In genomic region chr1:55288245-55288644, GRCh38 we compare ENCODE assay signal across 11 cellular contexts.
DNase-seq lines count a peak whose midpoint lies in the region; ATAC-seq lines count a peak whose summit lies in the region.
"Had no signal": no experiment of that assay in that cellular context is flagged by ENCODE, and none has a peak within 500 bp of the region (broad histone marks: within the 10 kb centered on the region; RNA-seq: fewer than 3 reads in every experiment).

No MANE protein-coding gene starts in this region.

- H3K9me3 ChIP-seq in SJCRH30 (replicated peaks), result no peaks in the 10 kb centered on the region

- H3K27ac ChIP-seq in SJCRH30, result no peak overlapping the region
- H3K27ac ChIP-seq: SK-N-MC had no signal

- DNase-seq in left ventricle myocardium superior (no peak), cardiac septum (ENCODE audit: low spot score) (no peak), NCI-H1436 treated with DMSO at 0.1 percent for 48 hours (lab: John Stamatoyannopoulos, UW) (peak; percentile 71), activated gamma-delta T cell (lab: John Stamatoyannopoulos, UW) (no peak), SJCRH30 (no peak), ureter (ENCODE audit: low spot score) (no peak)
- no peak for DNase-seq in stimulated activated CD4-positive, alpha-beta T cell treated with anti-CD3 and anti-CD28 coated beads, Interleukin-15, amount 100 ng/mL, for 24 hours
- DNase-seq: activated naive CD8-positive, alpha-beta T cell treated with anti-CD3 and anti-CD28 coated beads, Interleukin-2, amount 10 ng/mL, durations not matched to agents 7 days and 5 days; CD8-positive, alpha-beta memory T cell had no signal

- ATAC-seq in left ventricle myocardium superior, result peak; percentile 20
- ATAC-seq in HG02763 (IDR thresholded peaks at IDR 0.05; ENCODE audit: unreplicated experiment), result peak; percentile 81

- intact Hi-C loops in left ventricle myocardium superior (cut with micrococcal nuclease) (loop anchor here (10.0 kb wide), 1 partner anchor 1427 kb away; no protein-coding TSS in a partner anchor), cardiac septum (cut with DNase I) (loop anchor here (5.0 kb wide), 3 partner anchors 49 to 1534 kb away; no protein-coding TSS in a partner anchor)

- H3K27me3 ChIP-seq in SJCRH30, result no peaks in the 10 kb centered on the region; the same call in 1 of the 2 replicates

- H3K4me1 ChIP-seq in SJCRH30, result no peaks in the 10 kb centered on the region

- no peak overlapping the region for H3K4me3 ChIP-seq in SJCRH30
- H3K4me3 ChIP-seq: SK-N-MC had no signal

- no peaks in the 10 kb centered on the region for H3K36me3 ChIP-seq in SJCRH30
